9 cellular contexts compared by ENCODE assay signal in genomic region chr15:65355173-65355982, GRCh38. TPM values are rescaled to one million over a fixed set of nuclear protein-coding genes. Genes with fewer than 3 reads are reported as not detected.
A peak's percentile ranks its signal among the peaks of the same experiment; 100 is the strongest.
DNase-seq lines count a peak whose midpoint lies in the region; ATAC-seq and TF ChIP-seq lines count a peak whose summit lies in the region.
"Had no signal": no experiment of that assay in that cellular context is flagged by ENCODE, and none has a peak within 500 bp of the region (broad histone marks: within the 10 kb centered on the region; RNA-seq: fewer than 3 reads in every experiment).

No MANE protein-coding gene starts in this region.

- H3K27me3 Mint-ChIP-seq in WTC11 (ENCODE audit: low read depth) = peaks cover 66% of the 10 kb centered on the region

- no peak overlapping the region for H3K27ac ChIP-seq in left ventricle myocardium inferior (replicated peaks)
- H3K27ac ChIP-seq: SJSA1 had no signal

- peaks cover 22% of the 10 kb centered on the region for H3K9me3 Mint-ChIP-seq in WTC11

- H3K4me1 ChIP-seq in left ventricle myocardium inferior = peaks cover 6% of the 10 kb centered on the region
- H3K4me1 ChIP-seq: SJSA1 had no signal

- H3K4me3 ChIP-seq in left ventricle myocardium inferior = peak overlapping the region; percentile 67
- H3K4me3 ChIP-seq: SJSA1 had no signal

- POLR2A ChIA-PET in WTC11 (lab: Charles Lee) = interaction anchor here (0.7 kb wide), 1 partner anchor 12 kb away, joined by 3 read pairs; no protein-coding TSS in a partner anchor

- H3K4me3 Mint-ChIP-seq in WTC11 = peak overlapping the region; percentile 72

- H3K27ac Mint-ChIP-seq in WTC11 = no peak overlapping the region

- H3K9me3 ChIP-seq in left ventricle myocardium inferior (replicated peaks) = peaks cover 15% of the 10 kb centered on the region

- peaks cover 70% of the 10 kb centered on the region for H3K27me3 ChIP-seq in left ventricle myocardium inferior (ENCODE audit: low read depth)

- peak; percentile 68 for ATAC-seq in WTC11
- no peak for ATAC-seq in GM21381 (IDR thresholded peaks at IDR 0.05; ENCODE audit: unreplicated experiment)

- intact Hi-C loops in left ventricle myocardium inferior (cut with micrococcal nuclease) = no loop called here
- intact Hi-C loops in posterior cingulate gyrus (cut with DNase I) = loop anchor here (1.0 kb wide), 1 partner anchor 22 kb away; no protein-coding TSS in a partner anchor

- DNase-seq in COLO668 (lab: John Stamatoyannopoulos, UW; ENCODE audit: unreplicated experiment) = peak; percentile 31
- DNase-seq in WTC11 (ENCODE audit: low spot score) = no peak
- no peak for DNase-seq in left ventricle myocardium inferior
- peak in 9 of 10 donors; percentile 43 to 96 (median 72) for DNase-seq in posterior cingulate gyrus
- no peak for DNase-seq in NAMALWA (ENCODE audit: low spot score)
- DNase-seq in cortex of kidney (lab: John Stamatoyannopoulos, UW) = no peak
- DNase-seq in DMS114 treated with DMSO at 0.1 percent for 48 hours (lab: John Stamatoyannopoulos, UW; ENCODE audit: unreplicated experiment) = no peak

- TF ChIP-seq CTCF in WTC11 (IDR thresholded peaks at IDR 0.05) (no peak), left ventricle myocardium inferior (IDR thresholded peaks at IDR 0.05; ENCODE audit: borderline replicate concordance) (no peak)

- H3K4me1 Mint-ChIP-seq in WTC11 = peaks cover 17% of the 10 kb centered on the region

- H3K36me3 ChIP-seq in left ventricle myocardium inferior = no peaks in the 10 kb centered on the region
- H3K36me3 ChIP-seq: SJSA1 had no signal

- H3K36me3 Mint-ChIP-seq in WTC11 = peaks cover 34% of the 10 kb centered on the region

- CTCF ChIA-PET in WTC11 (lab: Charles Lee) = interaction anchor here (0.9 to 2.0 kb wide), 3 partner anchors 12 to 30 kb away, joined by 4 to 7 read pairs (median 6); no protein-coding TSS in a partner anchor

TF ChIP-seq in WTC11, 78 proteins besides CTCF, POLR2A, EP300 and RAD21:
- TF ChIP-seq TP53 (CRISPR knock-in tag; IDR thresholded peaks at IDR 0.05) = peak; percentile 66; the same call in 1 of the 2 replicates
- 0 out of 2 replicates have a peak, but pooled peaks have one; percentile 29 for TF ChIP-seq ZNF232 (CRISPR knock-in tag; IDR thresholded peaks at IDR 0.05)
- no peak for TF ChIP-seq ZNF219 (CRISPR knock-in tag; IDR thresholded peaks at IDR 0.05; ENCODE audit: borderline replicate concordance)
- TF ChIP-seq ZNF317 (CRISPR knock-in tag; IDR thresholded peaks at IDR 0.05; ENCODE audit: borderline replicate concordance, low read depth) = 0 out of 2 replicates have a peak, but pooled peaks have one; percentile 9
- TF ChIP-seq, protein P1, sequence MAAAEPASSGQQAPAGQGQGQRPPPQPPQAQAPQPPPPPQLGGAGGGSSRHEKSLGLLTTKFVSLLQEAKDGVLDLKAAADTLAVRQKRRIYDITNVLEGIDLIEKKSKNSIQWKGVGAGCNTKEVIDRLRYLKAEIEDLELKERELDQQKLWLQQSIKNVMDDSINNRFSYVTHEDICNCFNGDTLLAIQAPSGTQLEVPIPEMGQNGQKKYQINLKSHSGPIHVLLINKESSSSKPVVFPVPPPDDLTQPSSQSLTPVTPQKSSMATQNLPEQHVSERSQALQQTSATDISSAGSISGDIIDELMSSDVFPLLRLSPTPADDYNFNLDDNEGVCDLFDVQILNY (CRISPR knock-in tag; IDR thresholded peaks at IDR 0.05) = peak; percentile 71; the same call in 1 of the 2 replicates
- TF ChIP-seq ZBTB21 (CRISPR knock-in tag; IDR thresholded peaks at IDR 0.05; ENCODE audit: borderline replicate concordance) = no peak
- TF ChIP-seq PRDM15 (CRISPR knock-in tag; IDR thresholded peaks at IDR 0.05) = no peak
- no peak for TF ChIP-seq AFF4 (CRISPR knock-in tag; IDR thresholded peaks at IDR 0.05; ENCODE audit: borderline replicate concordance)
- TF ChIP-seq NFATC4 (CRISPR knock-in tag; IDR thresholded peaks at IDR 0.05) = no peak
- TF ChIP-seq, protein P2, sequence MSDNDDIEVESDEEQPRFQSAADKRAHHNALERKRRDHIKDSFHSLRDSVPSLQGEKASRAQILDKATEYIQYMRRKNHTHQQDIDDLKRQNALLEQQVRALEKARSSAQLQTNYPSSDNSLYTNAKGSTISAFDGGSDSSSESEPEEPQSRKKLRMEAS (CRISPR knock-in tag; IDR thresholded peaks at IDR 0.05) = peak; percentile 35; the same call in 1 of the 2 replicates
- TF ChIP-seq ELF4 (CRISPR knock-in tag; IDR thresholded peaks at IDR 0.05; ENCODE audit: low read depth) = 0 out of 2 replicates have a peak, but pooled peaks have one; percentile 33

RNA-seq across cellular contexts. Expression of gene IGDCC3, which starts 22.4 kb away (rescaled TPM):
- 49.2 to 53.5 TPM (median 53.5 TPM) in 3 replicates for total RNA-seq in WTC11 (2021)
- 0.16 TPM for total RNA-seq in left ventricle myocardium inferior
- total RNA-seq: SJSA1 had no signal

RNA-seq across cellular contexts. Expression of gene RNU5B-1, which starts 50.9 kb away (rescaled TPM):
- total RNA-seq in WTC11 (2021) (9.7 to 10.4 TPM in 2 of 3 replicates, not detected in the other), left ventricle myocardium inferior (40.3 TPM)
- total RNA-seq: SJSA1 had no signal

RNA-seq across cellular contexts. Expression of gene RNU5A-1, which starts 59.5 kb away (rescaled TPM):
- total RNA-seq in WTC11 (2021) = not detected in 3 replicates
- not detected for total RNA-seq in left ventricle myocardium inferior
- total RNA-seq: SJSA1 had no signal

Comparison
In these comparisons a context has a peak if more than half of its experiments do, and no peak if none do; other contexts are left out.
1. DNase-seq: peak in COLO668 (single experiment) and posterior cingulate gyrus (9 of 10); none in WTC11 (single experiment), left ventricle myocardium inferior (single experiment), NAMALWA (single experiment), cortex of kidney (single experiment) and DMS114 treated with DMSO at 0.1 percent for 48 hours (single experiment).
2. RNA of gene IGDCC3, which starts 22.4 kb away (total RNA-seq): 49.2 to 53.5 TPM in WTC11; 0.16 TPM in left ventricle myocardium inferior (single experiment); every median in the first group is over 10 times any median in the second.